In the genomic region with DNA sequence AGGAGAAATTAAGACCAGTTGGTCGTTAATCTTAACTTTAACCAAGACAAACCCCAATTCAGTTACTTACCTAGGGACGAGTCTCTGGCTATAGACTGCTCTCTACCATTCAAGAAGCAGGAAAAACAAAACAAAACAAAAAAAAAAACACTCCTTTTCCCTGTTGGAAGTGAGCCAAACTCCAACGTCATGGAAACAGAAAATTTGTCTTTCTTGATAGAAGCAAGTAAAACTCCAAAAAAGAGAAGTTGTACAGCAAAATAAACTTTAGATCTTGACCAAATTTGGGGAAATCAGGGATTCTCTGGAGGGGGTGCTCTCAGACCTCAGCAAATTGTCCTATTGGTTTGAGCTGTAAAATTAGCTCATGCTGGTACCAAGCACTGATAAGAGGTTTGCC, we compare ENCODE assay signal across 2 cellular contexts.
TF ChIP-seq lines count a peak whose summit lies in the region.

No MANE protein-coding gene starts in this region.

TF ChIP-seq in HepG2, 621 proteins besides CTCF, POLR2A, EP300 and RAD21 (continued from another document):
- TF ChIP-seq, protein P1, sequence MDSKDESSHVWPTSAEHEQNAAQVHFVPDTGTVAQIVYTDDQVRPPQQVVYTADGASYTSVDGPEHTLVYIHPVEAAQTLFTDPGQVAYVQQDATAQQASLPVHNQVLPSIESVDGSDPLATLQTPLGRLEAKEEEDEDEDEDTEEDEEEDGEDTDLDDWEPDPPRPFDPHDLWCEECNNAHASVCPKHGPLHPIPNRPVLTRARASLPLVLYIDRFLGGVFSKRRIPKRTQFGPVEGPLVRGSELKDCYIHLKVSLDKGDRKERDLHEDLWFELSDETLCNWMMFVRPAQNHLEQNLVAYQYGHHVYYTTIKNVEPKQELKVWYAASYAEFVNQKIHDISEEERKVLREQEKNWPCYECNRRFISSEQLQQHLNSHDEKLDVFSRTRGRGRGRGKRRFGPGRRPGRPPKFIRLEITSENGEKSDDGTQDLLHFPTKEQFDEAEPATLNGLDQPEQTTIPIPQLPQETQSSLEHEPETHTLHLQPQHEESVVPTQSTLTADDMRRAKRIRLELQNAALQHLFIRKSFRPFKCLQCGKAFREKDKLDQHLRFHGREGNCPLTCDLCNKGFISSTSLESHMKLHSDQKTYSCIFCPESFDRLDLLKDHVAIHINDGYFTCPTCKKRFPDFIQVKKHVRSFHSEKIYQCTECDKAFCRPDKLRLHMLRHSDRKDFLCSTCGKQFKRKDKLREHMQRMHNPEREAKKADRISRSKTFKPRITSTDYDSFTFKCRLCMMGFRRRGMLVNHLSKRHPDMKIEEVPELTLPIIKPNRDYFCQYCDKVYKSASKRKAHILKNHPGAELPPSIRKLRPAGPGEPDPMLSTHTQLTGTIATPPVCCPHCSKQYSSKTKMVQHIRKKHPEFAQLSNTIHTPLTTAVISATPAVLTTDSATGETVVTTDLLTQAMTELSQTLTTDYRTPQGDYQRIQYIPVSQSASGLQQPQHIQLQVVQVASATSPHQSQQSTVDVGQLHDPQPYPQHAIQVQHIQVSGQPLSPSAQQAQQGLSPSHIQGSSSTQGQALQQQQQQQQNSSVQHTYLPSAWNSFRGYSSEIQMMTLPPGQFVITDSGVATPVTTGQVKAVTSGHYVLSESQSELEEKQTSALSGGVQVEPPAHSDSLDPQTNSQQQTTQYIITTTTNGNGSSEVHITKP (CRISPR knock-in tag; IDR thresholded peaks at IDR 0.05; ENCODE audit: low read depth), result no peak
- TF ChIP-seq, protein P2, sequence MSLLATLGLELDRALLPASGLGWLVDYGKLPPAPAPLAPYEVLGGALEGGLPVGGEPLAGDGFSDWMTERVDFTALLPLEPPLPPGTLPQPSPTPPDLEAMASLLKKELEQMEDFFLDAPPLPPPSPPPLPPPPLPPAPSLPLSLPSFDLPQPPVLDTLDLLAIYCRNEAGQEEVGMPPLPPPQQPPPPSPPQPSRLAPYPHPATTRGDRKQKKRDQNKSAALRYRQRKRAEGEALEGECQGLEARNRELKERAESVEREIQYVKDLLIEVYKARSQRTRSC (CRISPR knock-in tag; IDR thresholded peaks at IDR 0.05; ENCODE audit: low read depth), result no peak
- TF ChIP-seq ZNF180 (CRISPR knock-in tag; IDR thresholded peaks at IDR 0.05; ENCODE audit: borderline replicate concordance, low read depth), result no peak

TF ChIP-seq in K562, 482 proteins besides CTCF, POLR2A, EP300 and RAD21 (continued from another document and continues in another):
- TF ChIP-seq, protein P3, sequence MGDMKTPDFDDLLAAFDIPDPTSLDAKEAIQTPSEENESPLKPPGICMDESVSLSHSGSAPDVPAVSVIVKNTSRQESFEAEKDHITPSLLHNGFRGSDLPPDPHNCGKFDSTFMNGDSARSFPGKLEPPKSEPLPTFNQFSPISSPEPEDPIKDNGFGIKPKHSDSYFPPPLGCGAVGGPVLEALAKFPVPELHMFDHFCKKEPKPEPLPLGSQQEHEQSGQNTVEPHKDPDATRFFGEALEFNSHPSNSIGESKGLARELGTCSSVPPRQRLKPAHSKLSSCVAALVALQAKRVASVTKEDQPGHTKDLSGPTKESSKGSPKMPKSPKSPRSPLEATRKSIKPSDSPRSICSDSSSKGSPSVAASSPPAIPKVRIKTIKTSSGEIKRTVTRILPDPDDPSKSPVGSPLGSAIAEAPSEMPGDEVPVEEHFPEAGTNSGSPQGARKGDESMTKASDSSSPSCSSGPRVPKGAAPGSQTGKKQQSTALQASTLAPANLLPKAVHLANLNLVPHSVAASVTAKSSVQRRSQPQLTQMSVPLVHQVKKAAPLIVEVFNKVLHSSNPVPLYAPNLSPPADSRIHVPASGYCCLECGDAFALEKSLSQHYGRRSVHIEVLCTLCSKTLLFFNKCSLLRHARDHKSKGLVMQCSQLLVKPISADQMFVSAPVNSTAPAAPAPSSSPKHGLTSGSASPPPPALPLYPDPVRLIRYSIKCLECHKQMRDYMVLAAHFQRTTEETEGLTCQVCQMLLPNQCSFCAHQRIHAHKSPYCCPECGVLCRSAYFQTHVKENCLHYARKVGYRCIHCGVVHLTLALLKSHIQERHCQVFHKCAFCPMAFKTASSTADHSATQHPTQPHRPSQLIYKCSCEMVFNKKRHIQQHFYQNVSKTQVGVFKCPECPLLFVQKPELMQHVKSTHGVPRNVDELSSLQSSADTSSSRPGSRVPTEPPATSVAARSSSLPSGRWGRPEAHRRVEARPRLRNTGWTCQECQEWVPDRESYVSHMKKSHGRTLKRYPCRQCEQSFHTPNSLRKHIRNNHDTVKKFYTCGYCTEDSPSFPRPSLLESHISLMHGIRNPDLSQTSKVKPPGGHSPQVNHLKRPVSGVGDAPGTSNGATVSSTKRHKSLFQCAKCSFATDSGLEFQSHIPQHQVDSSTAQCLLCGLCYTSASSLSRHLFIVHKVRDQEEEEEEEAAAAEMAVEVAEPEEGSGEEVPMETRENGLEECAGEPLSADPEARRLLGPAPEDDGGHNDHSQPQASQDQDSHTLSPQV (IDR thresholded peaks at IDR 0.05), result no peak
- TF ChIP-seq NFIX (CRISPR knock-in tag; IDR thresholded peaks at IDR 0.05; ENCODE audit: low read depth) (no peak), U2AF2 (optimal IDR thresholded peaks at IDR 0.05; ENCODE audit: low read depth, low read length) (no peak), RFX1 (IDR thresholded peaks at IDR 0.05) (0 out of 2 replicates have a peak, but pooled peaks have one; percentile 4), ZNF75A (CRISPR knock-in tag; IDR thresholded peaks at IDR 0.05) (no peak), BCOR (IDR thresholded peaks at IDR 0.05) (no peak), NFIC (IDR thresholded peaks at IDR 0.05) (peak; percentile 78), ERF (CRISPR knock-in tag; IDR thresholded peaks at IDR 0.05) (no peak), ATF1 (CRISPR knock-in tag; IDR thresholded peaks at IDR 0.05) (no peak), ATF1 (tag; IDR thresholded peaks at IDR 0.05) (peak; percentile 55), FOXA1 (IDR thresholded peaks at IDR 0.05; ENCODE audit: borderline replicate concordance) (no peak), MXI1 (IDR thresholded peaks at IDR 0.05; ENCODE audit: low read depth, low read length) (no peak), ILF3 (IDR thresholded peaks at IDR 0.05; ENCODE audit: borderline replicate concordance) (no peak), HDAC3 (IDR thresholded peaks at IDR 0.05; ENCODE audit: borderline replicate concordance, partially characterized antibody) (no peak), BRCA1 (IDR thresholded peaks at IDR 0.05) (no peak), BRCA1 (CRISPR knock-in tag; IDR thresholded peaks at IDR 0.05) (no peak), ZC3H8 (IDR thresholded peaks at IDR 0.05) (no peak), ZNF324 (CRISPR knock-in tag; IDR thresholded peaks at IDR 0.05) (no peak), ESRRB (CRISPR knock-in tag; IDR thresholded peaks at IDR 0.05; ENCODE audit: borderline replicate concordance) (no peak), ZNF561 (CRISPR knock-in tag; conservative IDR thresholded peaks at IDR 0.05) (no peak), CHCHD3 (CRISPR knock-in tag; IDR thresholded peaks at IDR 0.05) (no peak), ZKSCAN8 (CRISPR knock-in tag; IDR thresholded peaks at IDR 0.05) (no peak), MEIS2 (IDR thresholded peaks at IDR 0.05; ENCODE audit: partially characterized antibody) (peak; percentile 53), ZNF830 (CRISPR knock-in tag; IDR thresholded peaks at IDR 0.05) (no peak), NCOA6 (IDR thresholded peaks at IDR 0.05) (no peak), DPF2 (IDR thresholded peaks at IDR 0.05) (no peak), CREM (IDR thresholded peaks at IDR 0.05; ENCODE audit: low read depth) (0 out of 2 replicates have a peak, but pooled peaks have one; percentile 22)
- TF ChIP-seq, protein P4, sequence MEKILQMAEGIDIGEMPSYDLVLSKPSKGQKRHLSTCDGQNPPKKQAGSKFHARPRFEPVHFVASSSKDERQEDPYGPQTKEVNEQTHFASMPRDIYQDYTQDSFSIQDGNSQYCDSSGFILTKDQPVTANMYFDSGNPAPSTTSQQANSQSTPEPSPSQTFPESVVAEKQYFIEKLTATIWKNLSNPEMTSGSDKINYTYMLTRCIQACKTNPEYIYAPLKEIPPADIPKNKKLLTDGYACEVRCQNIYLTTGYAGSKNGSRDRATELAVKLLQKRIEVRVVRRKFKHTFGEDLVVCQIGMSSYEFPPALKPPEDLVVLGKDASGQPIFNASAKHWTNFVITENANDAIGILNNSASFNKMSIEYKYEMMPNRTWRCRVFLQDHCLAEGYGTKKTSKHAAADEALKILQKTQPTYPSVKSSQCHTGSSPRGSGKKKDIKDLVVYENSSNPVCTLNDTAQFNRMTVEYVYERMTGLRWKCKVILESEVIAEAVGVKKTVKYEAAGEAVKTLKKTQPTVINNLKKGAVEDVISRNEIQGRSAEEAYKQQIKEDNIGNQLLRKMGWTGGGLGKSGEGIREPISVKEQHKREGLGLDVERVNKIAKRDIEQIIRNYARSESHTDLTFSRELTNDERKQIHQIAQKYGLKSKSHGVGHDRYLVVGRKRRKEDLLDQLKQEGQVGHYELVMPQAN (IDR thresholded peaks at IDR 0.05; ENCODE audit: borderline replicate concordance), result no peak
- TF ChIP-seq, protein P5, sequence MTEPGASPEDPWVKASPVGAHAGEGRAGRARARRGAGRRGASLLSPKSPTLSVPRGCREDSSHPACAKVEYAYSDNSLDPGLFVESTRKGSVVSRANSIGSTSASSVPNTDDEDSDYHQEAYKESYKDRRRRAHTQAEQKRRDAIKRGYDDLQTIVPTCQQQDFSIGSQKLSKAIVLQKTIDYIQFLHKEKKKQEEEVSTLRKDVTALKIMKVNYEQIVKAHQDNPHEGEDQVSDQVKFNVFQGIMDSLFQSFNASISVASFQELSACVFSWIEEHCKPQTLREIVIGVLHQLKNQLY (CRISPR knock-in tag; conservative IDR thresholded peaks at IDR 0.05), result no peak
- TF ChIP-seq, protein P6, sequence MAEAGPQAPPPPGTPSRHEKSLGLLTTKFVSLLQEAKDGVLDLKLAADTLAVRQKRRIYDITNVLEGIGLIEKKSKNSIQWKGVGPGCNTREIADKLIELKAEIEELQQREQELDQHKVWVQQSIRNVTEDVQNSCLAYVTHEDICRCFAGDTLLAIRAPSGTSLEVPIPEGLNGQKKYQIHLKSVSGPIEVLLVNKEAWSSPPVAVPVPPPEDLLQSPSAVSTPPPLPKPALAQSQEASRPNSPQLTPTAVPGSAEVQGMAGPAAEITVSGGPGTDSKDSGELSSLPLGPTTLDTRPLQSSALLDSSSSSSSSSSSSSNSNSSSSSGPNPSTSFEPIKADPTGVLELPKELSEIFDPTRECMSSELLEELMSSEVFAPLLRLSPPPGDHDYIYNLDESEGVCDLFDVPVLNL (CRISPR knock-in tag; IDR thresholded peaks at IDR 0.05; ENCODE audit: low read depth), result no peak
- TF ChIP-seq, protein P7, sequence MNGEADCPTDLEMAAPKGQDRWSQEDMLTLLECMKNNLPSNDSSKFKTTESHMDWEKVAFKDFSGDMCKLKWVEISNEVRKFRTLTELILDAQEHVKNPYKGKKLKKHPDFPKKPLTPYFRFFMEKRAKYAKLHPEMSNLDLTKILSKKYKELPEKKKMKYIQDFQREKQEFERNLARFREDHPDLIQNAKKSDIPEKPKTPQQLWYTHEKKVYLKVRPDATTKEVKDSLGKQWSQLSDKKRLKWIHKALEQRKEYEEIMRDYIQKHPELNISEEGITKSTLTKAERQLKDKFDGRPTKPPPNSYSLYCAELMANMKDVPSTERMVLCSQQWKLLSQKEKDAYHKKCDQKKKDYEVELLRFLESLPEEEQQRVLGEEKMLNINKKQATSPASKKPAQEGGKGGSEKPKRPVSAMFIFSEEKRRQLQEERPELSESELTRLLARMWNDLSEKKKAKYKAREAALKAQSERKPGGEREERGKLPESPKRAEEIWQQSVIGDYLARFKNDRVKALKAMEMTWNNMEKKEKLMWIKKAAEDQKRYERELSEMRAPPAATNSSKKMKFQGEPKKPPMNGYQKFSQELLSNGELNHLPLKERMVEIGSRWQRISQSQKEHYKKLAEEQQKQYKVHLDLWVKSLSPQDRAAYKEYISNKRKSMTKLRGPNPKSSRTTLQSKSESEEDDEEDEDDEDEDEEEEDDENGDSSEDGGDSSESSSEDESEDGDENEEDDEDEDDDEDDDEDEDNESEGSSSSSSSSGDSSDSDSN (IDR thresholded peaks at IDR 0.05; ENCODE audit: borderline replicate concordance in 1 of 2, low read depth in 2 of 2, low read length in 2 of 2), result no peak
- TF ChIP-seq, protein P8, sequence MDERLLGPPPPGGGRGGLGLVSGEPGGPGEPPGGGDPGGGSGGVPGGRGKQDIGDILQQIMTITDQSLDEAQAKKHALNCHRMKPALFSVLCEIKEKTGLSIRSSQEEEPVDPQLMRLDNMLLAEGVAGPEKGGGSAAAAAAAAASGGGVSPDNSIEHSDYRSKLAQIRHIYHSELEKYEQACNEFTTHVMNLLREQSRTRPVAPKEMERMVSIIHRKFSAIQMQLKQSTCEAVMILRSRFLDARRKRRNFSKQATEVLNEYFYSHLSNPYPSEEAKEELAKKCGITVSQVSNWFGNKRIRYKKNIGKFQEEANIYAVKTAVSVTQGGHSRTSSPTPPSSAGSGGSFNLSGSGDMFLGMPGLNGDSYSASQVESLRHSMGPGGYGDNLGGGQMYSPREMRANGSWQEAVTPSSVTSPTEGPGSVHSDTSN (CRISPR knock-in tag; IDR thresholded peaks at IDR 0.05; ENCODE audit: low read depth), result no peak
- TF ChIP-seq, protein P8 (tag; conservative IDR thresholded peaks at IDR 0.05; ENCODE audit: low read depth), result 0 out of 2 replicates have a peak, but pooled peaks have one; percentile 37
- TF ChIP-seq, protein P9, sequence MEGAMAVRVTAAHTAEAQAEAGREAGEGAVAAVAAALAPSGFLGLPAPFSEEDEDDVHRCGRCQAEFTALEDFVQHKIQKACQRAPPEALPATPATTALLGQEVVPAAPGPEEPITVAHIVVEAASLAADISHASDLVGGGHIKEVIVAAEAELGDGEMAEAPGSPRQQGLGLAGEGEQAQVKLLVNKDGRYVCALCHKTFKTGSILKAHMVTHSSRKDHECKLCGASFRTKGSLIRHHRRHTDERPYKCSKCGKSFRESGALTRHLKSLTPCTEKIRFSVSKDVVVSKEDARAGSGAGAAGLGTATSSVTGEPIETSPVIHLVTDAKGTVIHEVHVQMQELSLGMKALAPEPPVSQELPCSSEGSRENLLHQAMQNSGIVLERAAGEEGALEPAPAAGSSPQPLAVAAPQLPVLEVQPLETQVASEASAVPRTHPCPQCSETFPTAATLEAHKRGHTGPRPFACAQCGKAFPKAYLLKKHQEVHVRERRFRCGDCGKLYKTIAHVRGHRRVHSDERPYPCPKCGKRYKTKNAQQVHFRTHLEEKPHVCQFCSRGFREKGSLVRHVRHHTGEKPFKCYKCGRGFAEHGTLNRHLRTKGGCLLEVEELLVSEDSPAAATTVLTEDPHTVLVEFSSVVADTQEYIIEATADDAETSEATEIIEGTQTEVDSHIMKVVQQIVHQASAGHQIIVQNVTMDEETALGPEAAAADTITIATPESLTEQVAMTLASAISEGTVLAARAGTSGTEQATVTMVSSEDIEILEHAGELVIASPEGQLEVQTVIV (CRISPR knock-in tag; IDR thresholded peaks at IDR 0.05; ENCODE audit: borderline replicate concordance), result no peak
- TF ChIP-seq, protein P10, sequence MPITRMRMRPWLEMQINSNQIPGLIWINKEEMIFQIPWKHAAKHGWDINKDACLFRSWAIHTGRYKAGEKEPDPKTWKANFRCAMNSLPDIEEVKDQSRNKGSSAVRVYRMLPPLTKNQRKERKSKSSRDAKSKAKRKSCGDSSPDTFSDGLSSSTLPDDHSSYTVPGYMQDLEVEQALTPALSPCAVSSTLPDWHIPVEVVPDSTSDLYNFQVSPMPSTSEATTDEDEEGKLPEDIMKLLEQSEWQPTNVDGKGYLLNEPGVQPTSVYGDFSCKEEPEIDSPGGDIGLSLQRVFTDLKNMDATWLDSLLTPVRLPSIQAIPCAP (CRISPR knock-in tag; IDR thresholded peaks at IDR 0.05; ENCODE audit: borderline replicate concordance), result no peak
